11 cellular contexts compared by ENCODE assay signal in the genomic region with DNA sequence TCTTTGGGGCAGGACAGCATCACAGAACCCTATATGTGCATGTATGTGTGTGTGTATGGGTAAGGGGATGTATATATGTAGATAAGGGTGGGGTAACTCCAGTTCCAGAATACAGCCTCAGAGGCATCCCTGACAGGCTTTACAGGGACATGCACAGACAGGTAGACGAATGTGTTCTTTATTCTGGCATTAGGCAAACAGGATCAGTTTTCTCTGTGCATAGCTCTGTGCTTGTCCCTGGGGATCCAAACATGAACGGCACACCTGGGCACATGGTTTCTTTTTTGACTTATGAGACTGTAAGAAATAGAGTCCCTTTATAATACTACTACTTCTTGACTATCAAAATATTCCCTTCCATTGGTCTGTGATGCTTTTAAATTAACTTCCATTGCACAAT.
DNase-seq lines count a peak whose midpoint lies in the region; ATAC-seq and TF ChIP-seq lines count a peak whose summit lies in the region.
"Had no signal": no experiment of that assay in that cellular context is flagged by ENCODE, and none has a peak within 500 bp of the region (broad histone marks: within the 10 kb centered on the region; RNA-seq: fewer than 3 reads in every experiment).

No MANE protein-coding gene starts in this region.

- peaks cover 4% of the 10 kb centered on the region; the same call in 1 of the 2 replicates for H3F3A ChIP-seq in DOHH2 (ENCODE audit: control insufficient read depth, insufficient read depth)

- peak overlapping the region in 4 of 8 donors; percentile 2 to 48 (median 20) for H3K4me3 Mint-ChIP-seq in naive B cell
- H3K4me3 Mint-ChIP-seq in activated CD4-positive, alpha-beta T cell treated with anti-CD3 and anti-CD28 coated beads, Interleukin-2, amount 10 ng/mL, durations not matched to agents 7 days and 5 days = no peak overlapping the region
- H3K4me3 Mint-ChIP-seq in naive thymus-derived CD4-positive, alpha-beta T cell = no peak overlapping the region
- H3K4me3 Mint-ChIP-seq: neural crest cell had no signal

- intact Hi-C loops in naive thymus-derived CD4-positive, alpha-beta T cell (cut with micrococcal nuclease) = loop anchor here in 1 of 2 donors (1.0 kb wide), 1 partner anchor 119 kb away; no protein-coding TSS in a partner anchor

- peak overlapping the region; percentile 17 to 74 (median 42) for H3K27ac Mint-ChIP-seq in naive B cell
- H3K27ac Mint-ChIP-seq in activated CD4-positive, alpha-beta T cell treated with anti-CD3 and anti-CD28 coated beads, Interleukin-2, amount 10 ng/mL, durations not matched to agents 7 days and 5 days = no peak overlapping the region
- H3K27ac Mint-ChIP-seq in naive thymus-derived CD4-positive, alpha-beta T cell = no peak overlapping the region

- peaks cover 50 to 67% (median 66%) of the 10 kb centered on the region in 3 donors for H3K4me1 Mint-ChIP-seq in naive B cell
- H3K4me1 Mint-ChIP-seq in activated CD4-positive, alpha-beta T cell treated with anti-CD3 and anti-CD28 coated beads, Interleukin-2, amount 10 ng/mL, durations not matched to agents 7 days and 5 days = peaks cover 12% of the 10 kb centered on the region
- peaks cover 6 to 12% (median 6%) of the 10 kb centered on the region in 7 donors for H3K4me1 Mint-ChIP-seq in naive thymus-derived CD4-positive, alpha-beta T cell

- H3K27me3 ChIP-seq in DOHH2 (ENCODE audit: control insufficient read depth, low read length) = no peaks in the 10 kb centered on the region
- H3K27me3 ChIP-seq in RWPE2 (ENCODE audit: insufficient read depth, poor library complexity, severe bottlenecking) = no peaks in the 10 kb centered on the region
- peaks cover 0 to 5% of the 10 kb centered on the region in 2 donors for H3K27me3 ChIP-seq in naive thymus-derived CD4-positive, alpha-beta T cell (ENCODE audit: control insufficient read depth in 2 of 2, insufficient read depth in 2 of 2, low read length in 2 of 2)

- no peak overlapping the region for H3K27ac ChIP-seq in DOHH2 (ENCODE audit: low read depth, low read length)
- H3K27ac ChIP-seq in RWPE2 (ENCODE audit: poor library complexity, severe bottlenecking) = peak overlapping the region; percentile 97
- H3K27ac ChIP-seq in naive thymus-derived CD4-positive, alpha-beta T cell (ENCODE audit: low read depth, low read length) = no peak overlapping the region

- H3K4me3 ChIP-seq in DOHH2 (ENCODE audit: low read length) = peak overlapping the region; percentile 12; the same call in 1 of the 2 replicates
- no peak overlapping the region for H3K4me3 ChIP-seq in RWPE2 (ENCODE audit: severe bottlenecking)
- H3K4me3 ChIP-seq in naive thymus-derived CD4-positive, alpha-beta T cell (ENCODE audit: low read length) = no peak overlapping the region

- H3K9me3 Mint-ChIP-seq in naive B cell = no peaks in the 10 kb centered on the region
- no peaks in the 10 kb centered on the region for H3K9me3 Mint-ChIP-seq in activated CD4-positive, alpha-beta T cell treated with anti-CD3 and anti-CD28 coated beads, Interleukin-2, amount 10 ng/mL, durations not matched to agents 7 days and 5 days
- no peaks in the 10 kb centered on the region for H3K9me3 Mint-ChIP-seq in naive thymus-derived CD4-positive, alpha-beta T cell
- H3K9me3 Mint-ChIP-seq: neural crest cell had no signal

- H4K20me1 ChIP-seq in DOHH2 (ENCODE audit: control insufficient read depth, insufficient read depth, low read depth, low read length) = no peaks in the 10 kb centered on the region; the same call in 1 of the 2 replicates

- DNase-seq in NCI-H187 treated with DMSO at 0.1 percent for 48 hours (lab: John Stamatoyannopoulos, UW) = peak; percentile 46
- DNase-seq in RWPE2 (ENCODE audit: low spot score) = no peak
- no peak for DNase-seq in naive B cell
- no peak for DNase-seq in T1000 (lab: John Stamatoyannopoulos, UW)
- no peak for DNase-seq in activated CD4-positive, alpha-beta T cell treated with anti-CD3 and anti-CD28 coated beads, Interleukin-2, amount 10 ng/mL, durations not matched to agents 7 days and 5 days
- no peak for DNase-seq in naive thymus-derived CD4-positive, alpha-beta T cell
- DNase-seq: activated CD4-positive, alpha-beta T cell treated with anti-CD3 and anti-CD28 coated beads for 48 hours; cerebellar nuclear complex had no signal

- TF ChIP-seq CTCF in DOHH2 (IDR thresholded peaks at IDR 0.05; ENCODE audit: low read depth, low read length, poor library complexity, severe bottlenecking) (no peak), RWPE2 (IDR thresholded peaks at IDR 0.05; ENCODE audit: poor library complexity, severe bottlenecking) (no peak)

- H3K36me3 Mint-ChIP-seq in naive B cell = no peaks in the 10 kb centered on the region
- no peaks in the 10 kb centered on the region for H3K36me3 Mint-ChIP-seq in activated CD4-positive, alpha-beta T cell treated with anti-CD3 and anti-CD28 coated beads, Interleukin-2, amount 10 ng/mL, durations not matched to agents 7 days and 5 days (ENCODE audit: low read depth)
- no peaks in the 10 kb centered on the region for H3K36me3 Mint-ChIP-seq in naive thymus-derived CD4-positive, alpha-beta T cell

- H3K9me2 ChIP-seq in DOHH2 (replicated peaks; ENCODE audit: control insufficient read depth, low read length) = no peaks in the 10 kb centered on the region

- CTCF ChIA-PET in activated CD4-positive, alpha-beta T cell treated with anti-CD3 and anti-CD28 coated beads, Interleukin-2, amount 10 ng/mL, durations not matched to agents 7 days and 5 days (lab: Charles Lee) = no interaction called here
- CTCF ChIA-PET in naive thymus-derived CD4-positive, alpha-beta T cell (lab: Charles Lee) = no interaction called here

- H3K4me1 ChIP-seq in DOHH2 (ENCODE audit: control insufficient read depth, low read length) (peaks cover 60% of the 10 kb centered on the region), RWPE2 (ENCODE audit: insufficient read depth, poor library complexity, severe bottlenecking) (peaks cover 71% of the 10 kb centered on the region)
- no peaks in the 10 kb centered on the region for H3K4me1 ChIP-seq in naive thymus-derived CD4-positive, alpha-beta T cell (ENCODE audit: control insufficient read depth in 2 of 2, insufficient read depth in 2 of 2, low read length in 2 of 2)

- ATAC-seq in RWPE2 (ENCODE audit: low read depth) = peak; percentile 53
- ATAC-seq in naive B cell (ENCODE audit: low read depth in 2 of 2) = peak; percentile 18 to 19
- no peak for ATAC-seq in HG03439 (IDR thresholded peaks at IDR 0.05; ENCODE audit: unreplicated experiment)
- no peak for ATAC-seq in naive thymus-derived CD4-positive, alpha-beta T cell

- no peaks in the 10 kb centered on the region for H3K9me3 ChIP-seq in DOHH2 (ENCODE audit: control insufficient read depth, insufficient read depth, low read length)
- H3K9me3 ChIP-seq in RWPE2 (ENCODE audit: severe bottlenecking) = no peaks in the 10 kb centered on the region
- H3K9me3 ChIP-seq in naive thymus-derived CD4-positive, alpha-beta T cell (ENCODE audit: control insufficient read depth in 2 of 3, low read length in 3 of 3) = no peaks in the 10 kb centered on the region

- H3K79me2 ChIP-seq in DOHH2 (ENCODE audit: control insufficient read depth, low read length) = peaks cover 86% of the 10 kb centered on the region

- H3K4me2 ChIP-seq in DOHH2 (ENCODE audit: low read length) = peak overlapping the region; percentile 25

- H3K36me3 ChIP-seq in DOHH2 (ENCODE audit: control insufficient read depth, low read length) (no peaks in the 10 kb centered on the region), RWPE2 (ENCODE audit: low read depth) (no peaks in the 10 kb centered on the region)
- H3K36me3 ChIP-seq in naive thymus-derived CD4-positive, alpha-beta T cell (ENCODE audit: control insufficient read depth in 2 of 3, insufficient read depth in 3 of 3, low read length in 3 of 3) = no peaks in the 10 kb centered on the region

- POLR2A ChIA-PET in activated CD4-positive, alpha-beta T cell treated with anti-CD3 and anti-CD28 coated beads, Interleukin-2, amount 10 ng/mL, durations not matched to agents 7 days and 5 days (lab: Charles Lee) = no interaction called here
- POLR2A ChIA-PET in naive thymus-derived CD4-positive, alpha-beta T cell (lab: Charles Lee) = no interaction called here

- H3K27me3 Mint-ChIP-seq in naive B cell = no peaks in the 10 kb centered on the region
- peaks cover 29% of the 10 kb centered on the region for H3K27me3 Mint-ChIP-seq in activated CD4-positive, alpha-beta T cell treated with anti-CD3 and anti-CD28 coated beads, Interleukin-2, amount 10 ng/mL, durations not matched to agents 7 days and 5 days
- H3K27me3 Mint-ChIP-seq in naive thymus-derived CD4-positive, alpha-beta T cell = peaks cover 11 to 33% (median 28%) of the 10 kb centered on the region in 5 donors

Comparison
In these comparisons a context has a peak if more than half of its experiments do, and no peak if none do; other contexts are left out.
1. ATAC-seq: peak in RWPE2 (single experiment) and naive B cell (2 of 2); none in HG03439 (single experiment) and naive thymus-derived CD4-positive, alpha-beta T cell (single experiment).
2. H3K27ac Mint-ChIP-seq: peak in naive B cell (6 of 6); none in activated CD4-positive, alpha-beta T cell treated with anti-CD3 and anti-CD28 coated beads, Interleukin-2, amount 10 ng/mL, durations not matched to agents 7 days and 5 days (single experiment) and naive thymus-derived CD4-positive, alpha-beta T cell (0 of 9).